Comparison of ENCODE assay signal across 29 cellular contexts in the genomic region with DNA sequence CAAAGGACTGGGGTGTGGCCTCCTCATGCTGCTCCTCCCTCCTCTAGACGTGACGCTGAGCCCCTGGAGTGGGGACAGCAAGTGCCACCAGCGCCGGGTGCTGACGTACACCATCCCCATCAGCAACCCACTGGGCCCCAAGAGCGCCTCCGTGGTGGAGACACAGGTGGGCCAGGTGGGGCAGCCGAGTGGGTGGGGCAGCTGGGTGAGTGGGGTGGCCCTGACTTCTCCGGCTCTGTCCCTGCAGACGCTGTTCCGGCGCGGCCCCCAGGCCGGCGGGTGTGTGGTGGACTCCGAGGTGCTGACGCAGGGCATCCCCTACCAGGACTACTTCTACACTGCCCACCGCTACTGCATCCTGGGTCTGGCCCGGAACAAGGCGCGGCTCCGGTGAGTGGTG. TPM values are rescaled to one million over a fixed set of nuclear protein-coding genes. Genes with fewer than 3 reads are reported as not detected.
"Had no signal": no experiment of that assay in that cellular context is flagged by ENCODE, and none has a peak within 500 bp of the region (broad histone marks: within the 10 kb centered on the region; RNA-seq: fewer than 3 reads in every experiment).

No MANE protein-coding gene starts in this region.

- H3K27ac ChIP-seq: adrenal gland, breast epithelium, SK-N-MC, VCaP had no signal

- H3K27me3 Mint-ChIP-seq: activated CD4-positive, alpha-beta memory T cell treated with anti-CD3 and anti-CD28 coated beads for 36 hours; activated CD4-positive, alpha-beta T cell treated with anti-CD3 and anti-CD28 coated beads, Interleukin-2, amount 10 ng/mL, durations not matched to agents 7 days and 5 days; activated naive CD8-positive, alpha-beta T cell had no signal

- H3K9me3 Mint-ChIP-seq: activated CD4-positive, alpha-beta memory T cell treated with anti-CD3 and anti-CD28 coated beads for 36 hours; activated CD4-positive, alpha-beta T cell treated with anti-CD3 and anti-CD28 coated beads, Interleukin-2, amount 10 ng/mL, durations not matched to agents 7 days and 5 days; activated naive CD4-positive, alpha-beta T cell treated with anti-CD3 and anti-CD28 coated beads for 36 hours; activated T-cell treated with anti-CD3 and anti-CD28 coated beads, Interleukin-2, amount 50 U/mL, for 4 hours had no signal

- H3K4me1 ChIP-seq: adrenal gland, breast epithelium had no signal

- DNase-seq: activated CD4-positive, alpha-beta memory T cell treated with anti-CD3 and anti-CD28 coated beads for 36 hours; activated CD4-positive, alpha-beta T cell treated with anti-CD3 and anti-CD28 coated beads, Interleukin-2, amount 10 ng/mL, durations not matched to agents 7 days and 5 days; activated CD4-positive, CD25-positive, alpha-beta regulatory T cell; activated CD8-positive, alpha-beta memory T cell treated with anti-CD3 and anti-CD28 coated beads for 24 hours; activated gamma-delta T cell; activated naive CD4-positive, alpha-beta T cell treated with anti-CD3 and anti-CD28 coated beads for 36 hours; activated T-cell treated with anti-CD3 and anti-CD28 coated beads, Interleukin-2, amount 50 U/mL, for 4 hours; adrenal gland; anterior cingulate cortex; caudate nucleus; NCI-H1092 treated with DMSO at 0.1 percent for 48 hours; NCI-H1417 treated with DMSO at 0.1 percent for 48 hours; NCI-H1694; NCI-H2029; NCI-H2107; NCI-H2171 treated with DMSO at 0.1 percent for 48 hours; NCI-H226; NCI-H526 treated with DMSO at 0.1 percent for 48 hours; NCI-H82; T-helper 1 cell had no signal

- H3K27me3 ChIP-seq: adrenal gland, breast epithelium had no signal

- H3K4me3 ChIP-seq: adrenal gland, breast epithelium, SK-N-MC had no signal

- H3K4me3 Mint-ChIP-seq: activated CD4-positive, alpha-beta memory T cell treated with anti-CD3 and anti-CD28 coated beads for 36 hours; activated CD4-positive, alpha-beta T cell treated with anti-CD3 and anti-CD28 coated beads, Interleukin-2, amount 10 ng/mL, durations not matched to agents 7 days and 5 days; activated naive CD4-positive, alpha-beta T cell treated with anti-CD3 and anti-CD28 coated beads for 36 hours; activated naive CD8-positive, alpha-beta T cell; activated T-cell treated with anti-CD3 and anti-CD28 coated beads, Interleukin-2, amount 50 U/mL, for 4 hours had no signal

- H3K9me3 ChIP-seq: adrenal gland, breast epithelium had no signal

- H3K27ac Mint-ChIP-seq: activated CD4-positive, alpha-beta memory T cell treated with anti-CD3 and anti-CD28 coated beads for 36 hours; activated naive CD4-positive, alpha-beta T cell treated with anti-CD3 and anti-CD28 coated beads for 36 hours had no signal

- ATAC-seq: activated T-cell treated with anti-CD3 and anti-CD28 coated beads, Interleukin-2, amount 50 U/mL, for 4 hours had no signal

RNA-seq across cellular contexts. Expression of a gene that starts 22.4 kb away (rescaled TPM):
- total RNA-seq: activated CD4-positive, alpha-beta T cell treated with anti-CD3 and anti-CD28 coated beads, Interleukin-2, amount 10 ng/mL, durations not matched to agents 7 days and 5 days; activated naive CD4-positive, alpha-beta T cell treated with anti-CD3 and anti-CD28 coated beads for 36 hours; chondrocyte; M059J; NCI-H460; RPMI7951; T-helper 2 cell treated with Interferon-gamma antibody and Interleukin-4, amounts not matched to agents 100 ng/mL and 5 ng/mL, for 36 hours had no signal
